ENCODE assay signal across 17 cellular contexts in genomic region chr14:100988411-100988900, GRCh38.
DNase-seq lines count a peak whose midpoint lies in the region; ATAC-seq, FAIRE-seq and TF ChIP-seq lines count a peak whose summit lies in the region.
"Had no signal": no experiment of that assay in that cellular context is flagged by ENCODE, and none has a peak within 500 bp of the region (broad histone marks: within the 10 kb centered on the region; RNA-seq: fewer than 3 reads in every experiment).

No MANE protein-coding gene starts in this region.

- no peak for TF ChIP-seq CTCF in astrocyte (IDR thresholded peaks at IDR 0.05; ENCODE audit: insufficient read depth, low read depth, low read length)
- TF ChIP-seq CTCF in mesothelial cell of epicardium (IDR thresholded peaks at IDR 0.05; ENCODE audit: unreplicated experiment) = no peak

- H3K9me3 Mint-ChIP-seq in activated naive CD4-positive, alpha-beta T cell treated with anti-CD3 and anti-CD28 coated beads, Interleukin-2, amount 50 U/mL, for 24 hours = no peaks in the 10 kb centered on the region
- H3K9me3 Mint-ChIP-seq in activated naive CD4-positive, alpha-beta T cell treated with anti-CD3 and anti-CD28 coated beads, Interleukin-2, amount 10 ng/mL, durations not matched to agents 7 days and 5 days = no peaks in the 10 kb centered on the region
- H3K9me3 Mint-ChIP-seq in astrocyte (ENCODE audit: unreplicated experiment) = no peaks in the 10 kb centered on the region
- no peaks in the 10 kb centered on the region for H3K9me3 Mint-ChIP-seq in mesothelial cell of epicardium
- H3K9me3 Mint-ChIP-seq: type B pancreatic cell had no signal

- DNase-seq in activated naive CD4-positive, alpha-beta T cell treated with anti-CD3 and anti-CD28 coated beads, Interleukin-2, amount 10 ng/mL, durations not matched to agents 7 days and 5 days = no peak
- peak; percentile 47 for DNase-seq in HK-2 (ENCODE audit: unreplicated experiment)
- peak; percentile 63 for DNase-seq in astrocyte (ENCODE audit: low read depth)
- DNase-seq in renal cortical epithelial cell (ENCODE audit: low read depth) = peak; percentile 99
- DNase-seq in ureter (ENCODE audit: low spot score) = no peak
- no peak for DNase-seq in mesothelial cell of epicardium (ENCODE audit: low spot score in 2 of 2, unreplicated experiment in 2 of 2)
- DNase-seq: activated gamma-delta T cell; CD8-positive, alpha-beta memory T cell; left ventricle myocardium inferior; NCI-H2081; pancreas had no signal

- H3K4me3 Mint-ChIP-seq in activated naive CD4-positive, alpha-beta T cell treated with anti-CD3 and anti-CD28 coated beads, Interleukin-2, amount 50 U/mL, for 24 hours = no peak overlapping the region
- H3K4me3 Mint-ChIP-seq in activated naive CD4-positive, alpha-beta T cell treated with anti-CD3 and anti-CD28 coated beads, Interleukin-2, amount 10 ng/mL, durations not matched to agents 7 days and 5 days = no peak overlapping the region
- peak overlapping the region; percentile 54 for H3K4me3 Mint-ChIP-seq in astrocyte (ENCODE audit: unreplicated experiment)
- H3K4me3 Mint-ChIP-seq in mesothelial cell of epicardium = no peak overlapping the region
- H3K4me3 Mint-ChIP-seq: CD8-positive, alpha-beta memory T cell; stimulated activated memory B cell treated with anti-CD40 and anti-IgM and Interleukin-4, amounts not matched to agents 10 μg/mL and 1 μg/mL and 100 μg/mL, for 72 hours; type B pancreatic cell had no signal

- no peaks in the 10 kb centered on the region for H3K79me2 ChIP-seq in astrocyte (ENCODE audit: insufficient read depth, low read length)

- peaks cover 9% of the 10 kb centered on the region for H3K27me3 Mint-ChIP-seq in activated naive CD4-positive, alpha-beta T cell treated with anti-CD3 and anti-CD28 coated beads, Interleukin-2, amount 50 U/mL, for 24 hours
- H3K27me3 Mint-ChIP-seq in activated naive CD4-positive, alpha-beta T cell treated with anti-CD3 and anti-CD28 coated beads, Interleukin-2, amount 10 ng/mL, durations not matched to agents 7 days and 5 days = peaks cover 5% of the 10 kb centered on the region
- H3K27me3 Mint-ChIP-seq in astrocyte (ENCODE audit: low read depth, unreplicated experiment) (no peaks in the 10 kb centered on the region), mesothelial cell of epicardium (ENCODE audit: low read depth) (peaks cover 21% of the 10 kb centered on the region)

- H3K27ac ChIP-seq in astrocyte (ENCODE audit: low read depth, low read length) = peak overlapping the region; percentile 56
- H3K27ac ChIP-seq: left ventricle myocardium inferior, pancreas had no signal

- H3K27ac Mint-ChIP-seq in activated naive CD4-positive, alpha-beta T cell treated with anti-CD3 and anti-CD28 coated beads, Interleukin-2, amount 50 U/mL, for 24 hours = peak overlapping the region; percentile 8
- no peak overlapping the region for H3K27ac Mint-ChIP-seq in activated naive CD4-positive, alpha-beta T cell treated with anti-CD3 and anti-CD28 coated beads, Interleukin-2, amount 10 ng/mL, durations not matched to agents 7 days and 5 days
- H3K27ac Mint-ChIP-seq in astrocyte (ENCODE audit: unreplicated experiment) (peak overlapping the region; percentile 100), mesothelial cell of epicardium (no peak overlapping the region)
- H3K27ac Mint-ChIP-seq: CD8-positive, alpha-beta memory T cell; stimulated activated memory B cell treated with anti-CD40 and anti-IgM and Interleukin-4, amounts not matched to agents 10 μg/mL and 1 μg/mL and 100 μg/mL, for 72 hours; type B pancreatic cell had no signal

- no peaks in the 10 kb centered on the region for H3K9me3 ChIP-seq in astrocyte (ENCODE audit: insufficient read depth, low read depth, low read length)
- H3K9me3 ChIP-seq: left ventricle myocardium inferior, pancreas had no signal

- no peak overlapping the region for H3K4me3 ChIP-seq in astrocyte (ENCODE audit: insufficient read depth, low read depth, low read length)
- H3K4me3 ChIP-seq: left ventricle myocardium inferior, pancreas had no signal

- H3K36me3 Mint-ChIP-seq in activated naive CD4-positive, alpha-beta T cell treated with anti-CD3 and anti-CD28 coated beads, Interleukin-2, amount 50 U/mL, for 24 hours = no peaks in the 10 kb centered on the region
- no peaks in the 10 kb centered on the region for H3K36me3 Mint-ChIP-seq in activated naive CD4-positive, alpha-beta T cell treated with anti-CD3 and anti-CD28 coated beads, Interleukin-2, amount 10 ng/mL, durations not matched to agents 7 days and 5 days
- H3K36me3 Mint-ChIP-seq in astrocyte (ENCODE audit: low read depth, unreplicated experiment) (no peaks in the 10 kb centered on the region), mesothelial cell of epicardium (no peaks in the 10 kb centered on the region)
- H3K36me3 Mint-ChIP-seq: CD8-positive, alpha-beta memory T cell; stimulated activated memory B cell treated with anti-CD40 and anti-IgM and Interleukin-4, amounts not matched to agents 10 μg/mL and 1 μg/mL and 100 μg/mL, for 72 hours; type B pancreatic cell had no signal

- H3K4me2 ChIP-seq in astrocyte (ENCODE audit: low read length) = no peak overlapping the region

- CTCF ChIA-PET in activated naive CD4-positive, alpha-beta T cell treated with anti-CD3 and anti-CD28 coated beads, Interleukin-2, amount 10 ng/mL, durations not matched to agents 7 days and 5 days (lab: Charles Lee) = no interaction called here

- H2AFZ ChIP-seq in astrocyte (ENCODE audit: low read depth, low read length) = no peak overlapping the region

- H3K4me1 ChIP-seq in astrocyte (ENCODE audit: insufficient read depth, low read length) = peaks cover 24% of the 10 kb centered on the region
- H3K4me1 ChIP-seq: left ventricle myocardium inferior, pancreas had no signal

- no peak for FAIRE-seq in astrocyte (lab: Jason Lieb, UNC)
- FAIRE-seq: A204.1, GM12892 had no signal

- no peak for ATAC-seq in GM21576 (IDR thresholded peaks at IDR 0.05; ENCODE audit: unreplicated experiment)
- ATAC-seq: stimulated activated memory B cell treated with anti-CD40 and anti-IgM and Interleukin-4, amounts not matched to agents 10 μg/mL and 1 μg/mL and 100 μg/mL, for 72 hours had no signal

- H4K20me1 ChIP-seq in astrocyte (ENCODE audit: insufficient read depth, low read length) = no peaks in the 10 kb centered on the region

- peaks cover 32% of the 10 kb centered on the region for H3K36me3 ChIP-seq in astrocyte (ENCODE audit: insufficient read depth, low read length)
- H3K36me3 ChIP-seq: left ventricle myocardium inferior, pancreas had no signal

- H3K4me1 Mint-ChIP-seq in activated naive CD4-positive, alpha-beta T cell treated with anti-CD3 and anti-CD28 coated beads, Interleukin-2, amount 50 U/mL, for 24 hours = no peaks in the 10 kb centered on the region
- no peaks in the 10 kb centered on the region for H3K4me1 Mint-ChIP-seq in activated naive CD4-positive, alpha-beta T cell treated with anti-CD3 and anti-CD28 coated beads, Interleukin-2, amount 10 ng/mL, durations not matched to agents 7 days and 5 days
- H3K4me1 Mint-ChIP-seq in astrocyte (ENCODE audit: low read depth, unreplicated experiment) = peaks cover 55% of the 10 kb centered on the region
- no peaks in the 10 kb centered on the region for H3K4me1 Mint-ChIP-seq in mesothelial cell of epicardium
- H3K4me1 Mint-ChIP-seq: CD8-positive, alpha-beta memory T cell; stimulated activated memory B cell treated with anti-CD40 and anti-IgM and Interleukin-4, amounts not matched to agents 10 μg/mL and 1 μg/mL and 100 μg/mL, for 72 hours had no signal

- H3K27me3 ChIP-seq in astrocyte (ENCODE audit: insufficient read depth, low read length) = no peaks in the 10 kb centered on the region
- H3K27me3 ChIP-seq: pancreas had no signal

- no peak overlapping the region for H3K9ac ChIP-seq in astrocyte (ENCODE audit: low read length)

Comparison
In these comparisons a context has a peak if more than half of its experiments do, and no peak if none do; other contexts are left out.
1. H3K27ac Mint-ChIP-seq: peak in activated naive CD4-positive, alpha-beta T cell treated with anti-CD3 and anti-CD28 coated beads, Interleukin-2, amount 50 U/mL, for 24 hours (single experiment) and astrocyte (single experiment); none in activated naive CD4-positive, alpha-beta T cell treated with anti-CD3 and anti-CD28 coated beads, Interleukin-2, amount 10 ng/mL, durations not matched to agents 7 days and 5 days (single experiment) and mesothelial cell of epicardium (single experiment).
2. DNase-seq: peak in HK-2 (single experiment), astrocyte (single experiment) and renal cortical epithelial cell (single experiment); none in activated naive CD4-positive, alpha-beta T cell treated with anti-CD3 and anti-CD28 coated beads, Interleukin-2, amount 10 ng/mL, durations not matched to agents 7 days and 5 days (single experiment), ureter (single experiment) and mesothelial cell of epicardium (0 of 2).